ENCODE assay signal across 1 cellular context in genomic region chr6:44386364-44386928, GRCh38.
TF ChIP-seq lines count a peak whose summit lies in the region.

No MANE protein-coding gene starts in this region.

TF ChIP-seq in K562, 482 proteins besides CTCF, POLR2A, EP300 and RAD21:
- TF ChIP-seq, protein P1, sequence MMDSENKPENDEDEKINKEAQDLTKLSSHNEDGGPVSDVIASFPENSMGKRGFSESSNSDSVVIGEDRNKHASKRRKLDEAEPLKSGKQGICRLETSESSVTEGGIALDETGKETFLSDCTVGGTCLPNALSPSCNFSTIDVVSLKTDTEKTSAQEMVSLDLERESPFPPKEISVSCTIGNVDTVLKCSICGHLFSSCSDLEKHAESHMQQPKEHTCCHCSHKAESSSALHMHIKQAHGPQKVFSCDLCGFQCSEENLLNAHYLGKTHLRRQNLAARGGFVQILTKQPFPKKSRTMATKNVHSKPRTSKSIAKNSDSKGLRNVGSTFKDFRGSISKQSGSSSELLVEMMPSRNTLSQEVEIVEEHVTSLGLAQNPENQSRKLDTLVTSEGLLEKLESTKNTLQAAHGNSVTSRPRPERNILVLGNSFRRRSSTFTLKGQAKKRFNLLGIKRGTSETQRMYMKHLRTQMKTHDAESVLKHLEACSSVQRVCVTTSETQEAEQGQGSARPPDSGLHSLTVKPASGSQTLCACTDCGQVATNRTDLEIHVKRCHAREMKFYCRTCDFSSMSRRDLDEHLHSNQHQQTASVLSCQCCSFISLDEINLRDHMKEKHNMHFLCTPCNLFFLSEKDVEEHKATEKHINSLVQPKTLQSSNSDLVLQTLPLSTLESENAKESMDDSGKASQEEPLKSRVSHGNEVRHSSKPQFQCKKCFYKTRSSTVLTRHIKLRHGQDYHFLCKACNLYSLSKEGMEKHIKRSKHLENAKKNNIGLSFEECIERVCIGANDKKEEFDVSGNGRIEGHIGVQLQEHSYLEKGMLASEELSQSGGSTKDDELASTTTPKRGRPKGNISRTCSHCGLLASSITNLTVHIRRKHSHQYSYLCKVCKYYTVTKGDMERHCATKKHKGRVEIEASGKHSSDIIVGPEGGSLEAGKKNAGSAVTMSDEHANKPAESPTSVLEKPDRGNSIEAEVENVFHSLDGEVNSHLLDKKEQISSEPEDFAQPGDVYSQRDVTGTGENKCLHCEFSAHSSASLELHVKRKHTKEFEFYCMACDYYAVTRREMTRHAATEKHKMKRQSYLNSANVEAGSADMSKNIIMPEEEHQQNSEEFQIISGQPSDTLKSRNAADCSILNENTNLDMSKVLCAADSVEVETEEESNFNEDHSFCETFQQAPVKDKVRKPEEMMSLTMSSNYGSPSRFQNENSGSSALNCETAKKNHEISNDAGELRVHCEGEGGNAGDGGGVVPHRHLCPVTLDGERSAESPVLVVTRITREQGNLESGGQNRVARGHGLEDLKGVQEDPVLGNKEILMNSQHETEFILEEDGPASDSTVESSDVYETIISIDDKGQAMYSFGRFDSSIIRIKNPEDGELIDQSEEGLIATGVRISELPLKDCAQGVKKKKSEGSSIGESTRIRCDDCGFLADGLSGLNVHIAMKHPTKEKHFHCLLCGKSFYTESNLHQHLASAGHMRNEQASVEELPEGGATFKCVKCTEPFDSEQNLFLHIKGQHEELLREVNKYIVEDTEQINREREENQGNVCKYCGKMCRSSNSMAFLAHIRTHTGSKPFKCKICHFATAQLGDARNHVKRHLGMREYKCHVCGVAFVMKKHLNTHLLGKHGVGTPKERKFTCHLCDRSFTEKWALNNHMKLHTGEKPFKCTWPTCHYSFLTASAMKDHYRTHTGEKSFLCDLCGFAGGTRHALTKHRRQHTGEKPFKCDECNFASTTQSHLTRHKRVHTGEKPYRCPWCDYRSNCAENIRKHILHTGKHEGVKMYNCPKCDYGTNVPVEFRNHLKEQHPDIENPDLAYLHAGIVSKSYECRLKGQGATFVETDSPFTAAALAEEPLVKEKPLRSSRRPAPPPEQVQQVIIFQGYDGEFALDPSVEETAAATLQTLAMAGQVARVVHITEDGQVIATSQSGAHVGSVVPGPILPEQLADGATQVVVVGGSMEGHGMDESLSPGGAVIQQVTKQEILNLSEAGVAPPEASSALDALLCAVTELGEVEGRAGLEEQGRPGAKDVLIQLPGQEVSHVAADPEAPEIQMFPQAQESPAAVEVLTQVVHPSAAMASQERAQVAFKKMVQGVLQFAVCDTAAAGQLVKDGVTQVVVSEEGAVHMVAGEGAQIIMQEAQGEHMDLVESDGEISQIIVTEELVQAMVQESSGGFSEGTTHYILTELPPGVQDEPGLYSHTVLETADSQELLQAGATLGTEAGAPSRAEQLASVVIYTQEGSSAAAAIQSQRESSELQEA (IDR thresholded peaks at IDR 0.05; ENCODE audit: low read depth) = no peak
- peak; percentile 16 for TF ChIP-seq RBM25 (IDR thresholded peaks at IDR 0.05; ENCODE audit: low read depth, low read length, severe bottlenecking)
